ENCODE assay signal across 1 cellular context in genomic region chr19:11558881-11559828, GRCh38.
A peak's percentile ranks its signal among the peaks of the same experiment; 100 is the strongest.
TF ChIP-seq lines count a peak whose summit lies in the region.

Gene ELOF1 (minus strand): TSS chr19:11559230. CDS start chr19:11554347, 4,883 bp downstream.

TF ChIP-seq in HepG2, 621 proteins besides CTCF, POLR2A, EP300 and RAD21 (continued from another document and continues in another):
- peak; percentile 23; the same call in 1 of the 2 replicates for TF ChIP-seq MNT (IDR thresholded peaks at IDR 0.05)
- TF ChIP-seq ZNF747 (CRISPR knock-in tag; IDR thresholded peaks at IDR 0.05; ENCODE audit: borderline replicate concordance), result peak; percentile 51; the same call in 1 of the 2 replicates
- TF ChIP-seq, protein P1, sequence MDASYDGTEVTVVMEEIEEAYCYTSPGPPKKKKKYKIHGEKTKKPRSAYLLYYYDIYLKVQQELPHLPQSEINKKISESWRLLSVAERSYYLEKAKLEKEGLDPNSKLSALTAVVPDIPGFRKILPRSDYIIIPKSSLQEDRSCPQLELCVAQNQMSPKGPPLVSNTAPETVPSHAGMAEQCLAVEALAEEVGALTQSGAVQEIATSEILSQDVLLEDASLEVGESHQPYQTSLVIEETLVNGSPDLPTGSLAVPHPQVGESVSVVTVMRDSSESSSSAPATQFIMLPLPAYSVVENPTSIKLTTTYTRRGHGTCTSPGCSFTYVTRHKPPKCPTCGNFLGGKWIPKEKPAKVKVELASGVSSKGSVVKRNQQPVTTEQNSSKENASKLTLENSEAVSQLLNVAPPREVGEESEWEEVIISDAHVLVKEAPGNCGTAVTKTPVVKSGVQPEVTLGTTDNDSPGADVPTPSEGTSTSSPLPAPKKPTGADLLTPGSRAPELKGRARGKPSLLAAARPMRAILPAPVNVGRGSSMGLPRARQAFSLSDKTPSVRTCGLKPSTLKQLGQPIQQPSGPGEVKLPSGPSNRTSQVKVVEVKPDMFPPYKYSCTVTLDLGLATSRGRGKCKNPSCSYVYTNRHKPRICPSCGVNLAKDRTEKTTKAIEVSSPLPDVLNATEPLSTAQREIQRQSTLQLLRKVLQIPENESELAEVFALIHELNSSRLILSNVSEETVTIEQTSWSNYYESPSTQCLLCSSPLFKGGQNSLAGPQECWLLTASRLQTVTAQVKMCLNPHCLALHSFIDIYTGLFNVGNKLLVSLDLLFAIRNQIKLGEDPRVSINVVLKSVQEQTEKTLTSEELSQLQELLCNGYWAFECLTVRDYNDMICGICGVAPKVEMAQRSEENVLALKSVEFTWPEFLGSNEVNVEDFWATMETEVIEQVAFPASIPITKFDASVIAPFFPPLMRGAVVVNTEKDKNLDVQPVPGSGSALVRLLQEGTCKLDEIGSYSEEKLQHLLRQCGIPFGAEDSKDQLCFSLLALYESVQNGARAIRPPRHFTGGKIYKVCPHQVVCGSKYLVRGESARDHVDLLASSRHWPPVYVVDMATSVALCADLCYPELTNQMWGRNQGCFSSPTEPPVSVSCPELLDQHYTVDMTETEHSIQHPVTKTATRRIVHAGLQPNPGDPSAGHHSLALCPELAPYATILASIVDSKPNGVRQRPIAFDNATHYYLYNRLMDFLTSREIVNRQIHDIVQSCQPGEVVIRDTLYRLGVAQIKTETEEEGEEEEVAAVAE (CRISPR knock-in tag; IDR thresholded peaks at IDR 0.05; ENCODE audit: borderline replicate concordance), result 0 out of 2 replicates have a peak, but pooled peaks have one; percentile 62
- 0 out of 2 replicates have a peak, but pooled peaks have one; percentile 57 for TF ChIP-seq TOE1 (CRISPR knock-in tag; IDR thresholded peaks at IDR 0.05)
- no peak for TF ChIP-seq ATF6 (CRISPR knock-in tag; conservative IDR thresholded peaks at IDR 0.05)
- TF ChIP-seq ZNF543 (CRISPR knock-in tag; IDR thresholded peaks at IDR 0.05), result peak; percentile 74; the same call in 1 of the 2 replicates
- no peak for TF ChIP-seq ZNF446 (CRISPR knock-in tag; IDR thresholded peaks at IDR 0.05)
- peak; percentile 78; the same call in 1 of the 2 replicates for TF ChIP-seq ZNF607 (CRISPR knock-in tag; IDR thresholded peaks at IDR 0.05; ENCODE audit: borderline replicate concordance)
- TF ChIP-seq, protein P2, sequence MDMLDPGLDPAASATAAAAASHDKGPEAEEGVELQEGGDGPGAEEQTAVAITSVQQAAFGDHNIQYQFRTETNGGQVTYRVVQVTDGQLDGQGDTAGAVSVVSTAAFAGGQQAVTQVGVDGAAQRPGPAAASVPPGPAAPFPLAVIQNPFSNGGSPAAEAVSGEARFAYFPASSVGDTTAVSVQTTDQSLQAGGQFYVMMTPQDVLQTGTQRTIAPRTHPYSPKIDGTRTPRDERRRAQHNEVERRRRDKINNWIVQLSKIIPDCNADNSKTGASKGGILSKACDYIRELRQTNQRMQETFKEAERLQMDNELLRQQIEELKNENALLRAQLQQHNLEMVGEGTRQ (IDR thresholded peaks at IDR 0.05; ENCODE audit: low read depth, low read length), result no peak
- TF ChIP-seq, protein P2 (CRISPR knock-in tag; IDR thresholded peaks at IDR 0.05; ENCODE audit: borderline replicate concordance), result no peak
- no peak for TF ChIP-seq ZBTB7A (CRISPR knock-in tag; IDR thresholded peaks at IDR 0.05)
- no peak for TF ChIP-seq KDM1A (CRISPR knock-in tag; IDR thresholded peaks at IDR 0.05)
- TF ChIP-seq BCL6 (CRISPR knock-in tag; IDR thresholded peaks at IDR 0.05), result no peak
- TF ChIP-seq RNF2 (conservative IDR thresholded peaks at IDR 0.05; ENCODE audit: low read depth), result no peak
- no peak for TF ChIP-seq DPF2 (CRISPR knock-in tag; IDR thresholded peaks at IDR 0.05; ENCODE audit: borderline replicate concordance, low read depth)
- TF ChIP-seq PAWR (CRISPR knock-in tag; IDR thresholded peaks at IDR 0.05; ENCODE audit: borderline replicate concordance), result no peak
- TF ChIP-seq ZIK1 (CRISPR knock-in tag; IDR thresholded peaks at IDR 0.05; ENCODE audit: borderline replicate concordance, low read depth), result no peak
- TF ChIP-seq THAP7 (CRISPR knock-in tag; IDR thresholded peaks at IDR 0.05), result 0 out of 2 replicates have a peak, but pooled peaks have one; percentile 48
- TF ChIP-seq SRSF1 (optimal IDR thresholded peaks at IDR 0.05; ENCODE audit: low read depth, low read length), result peak; percentile 68
- peak; percentile 52; the same call in 1 of the 2 replicates for TF ChIP-seq TFAP4 (IDR thresholded peaks at IDR 0.05; ENCODE audit: borderline replicate concordance, low read depth)
- no peak for TF ChIP-seq SOX5 (CRISPR knock-in tag; IDR thresholded peaks at IDR 0.05; ENCODE audit: borderline replicate concordance)
- no peak for TF ChIP-seq AFF4 (CRISPR knock-in tag; IDR thresholded peaks at IDR 0.05)
- no peak for TF ChIP-seq NCOR1 (IDR thresholded peaks at IDR 0.05; ENCODE audit: borderline replicate concordance, low read length)
- TF ChIP-seq AKNA (CRISPR knock-in tag; IDR thresholded peaks at IDR 0.05; ENCODE audit: borderline replicate concordance), result no peak
- TF ChIP-seq GABPA (IDR thresholded peaks at IDR 0.05; ENCODE audit: low read depth, low read length), result peak; percentile 93
- peak; percentile 98 for TF ChIP-seq GABPA (CRISPR knock-in tag; IDR thresholded peaks at IDR 0.05; ENCODE audit: low read depth)
- no peak for TF ChIP-seq ZNF749 (CRISPR knock-in tag; IDR thresholded peaks at IDR 0.05; ENCODE audit: borderline replicate concordance)
- no peak for TF ChIP-seq DNMT1 (CRISPR knock-in tag; IDR thresholded peaks at IDR 0.05)
- TF ChIP-seq GZF1 (CRISPR knock-in tag; IDR thresholded peaks at IDR 0.05), result no peak
- no peak for TF ChIP-seq KLF12 (CRISPR knock-in tag; IDR thresholded peaks at IDR 0.05; ENCODE audit: borderline replicate concordance)
- no peak for TF ChIP-seq SMARCE1 (IDR thresholded peaks at IDR 0.05; ENCODE audit: borderline replicate concordance)
- peak; percentile 23; the same call in 1 of the 2 replicates for TF ChIP-seq YEATS4 (CRISPR knock-in tag; IDR thresholded peaks at IDR 0.05; ENCODE audit: borderline replicate concordance)
- no peak for TF ChIP-seq PPARG (CRISPR knock-in tag; conservative IDR thresholded peaks at IDR 0.05)
